In the genomic region with DNA sequence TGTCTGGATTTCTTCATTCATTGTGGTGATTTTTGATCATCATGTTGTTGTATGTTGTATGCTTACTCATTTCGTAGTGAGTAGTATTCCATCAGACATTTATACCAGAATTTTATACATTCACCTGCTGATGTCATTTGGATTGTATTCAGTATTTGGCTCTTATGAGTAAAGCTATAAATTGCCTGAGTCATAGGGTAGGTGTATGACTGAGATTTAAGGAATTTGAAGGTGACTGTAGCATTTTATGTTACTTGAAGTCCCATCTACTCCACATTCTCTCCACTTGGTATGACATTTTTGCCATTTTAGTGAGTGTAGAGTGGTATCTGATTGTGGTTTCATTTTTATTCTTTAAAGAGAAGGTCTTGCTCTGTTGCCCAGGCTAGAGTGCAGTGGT, we compare ENCODE assay signal across 14 cellular contexts.
DNase-seq lines count a peak whose midpoint lies in the region; ATAC-seq, FAIRE-seq and TF ChIP-seq lines count a peak whose summit lies in the region.
"Had no signal": no experiment of that assay in that cellular context is flagged by ENCODE, and none has a peak within 500 bp of the region (broad histone marks: within the 10 kb centered on the region; RNA-seq: fewer than 3 reads in every experiment).

No MANE protein-coding gene starts in this region.

- in situ Hi-C loops in GM23248 (cut with MboI) = no loop called here

- H3K9ac ChIP-seq in GM23248 = no peak overlapping the region
- H3K9ac ChIP-seq: BLaER1 had no signal

- H3K27ac ChIP-seq in GM23248 = no peak overlapping the region
- no peak overlapping the region for H3K27ac ChIP-seq in gastroesophageal sphincter
- H3K27ac ChIP-seq: BLaER1 had no signal

- no peak overlapping the region for H3K4me2 ChIP-seq in GM23248 (ENCODE audit: unreplicated experiment)
- H3K4me2 ChIP-seq: BLaER1 had no signal

- H3K4me3 ChIP-seq in GM23248 (no peak overlapping the region), bronchial epithelial cell (ENCODE audit: low read depth, low read length) (no peak overlapping the region), gastroesophageal sphincter (no peak overlapping the region)
- H3K4me3 ChIP-seq: BLaER1 had no signal

- no peaks in the 10 kb centered on the region for H4K20me1 ChIP-seq in GM23248 (ENCODE audit: insufficient read depth)
- H4K20me1 ChIP-seq: BLaER1 had no signal

- H3K36me3 ChIP-seq in GM23248 (ENCODE audit: low read depth) (no peaks in the 10 kb centered on the region), bronchial epithelial cell (ENCODE audit: control insufficient read depth, insufficient read depth, low read length) (no peaks in the 10 kb centered on the region), gastroesophageal sphincter (no peaks in the 10 kb centered on the region)
- H3K36me3 ChIP-seq: BLaER1 had no signal

- peak; percentile 8 for DNase-seq in GM23248
- peak; percentile 93 for DNase-seq in RCC 7860 (ENCODE audit: low spot score)
- DNase-seq in bronchial epithelial cell (ENCODE audit: low read depth) = peak; percentile 68
- peak; percentile 74 for DNase-seq in renal cortical epithelial cell (ENCODE audit: low read depth)
- no peak for DNase-seq in NCI-H2029 treated with DMSO at 0.1 percent for 48 hours (lab: John Stamatoyannopoulos, UW)
- DNase-seq in retina = no peak
- DNase-seq: H9, NCI-H1048, NCI-H1694, NCI-H446 treated with DMSO at 0.1 percent for 48 hours, NCI-H748 treated with DMSO at 0.1 percent for 48 hours had no signal

- no peaks in the 10 kb centered on the region for H3K79me2 ChIP-seq in GM23248 (ENCODE audit: insufficient read depth)

- ATAC-seq in gastroesophageal sphincter = no peak
- no peak for ATAC-seq in GM18909 (IDR thresholded peaks at IDR 0.05; ENCODE audit: poor library complexity, unreplicated experiment)

- H3K9me3 ChIP-seq in GM23248 (ENCODE audit: low read depth) (no peaks in the 10 kb centered on the region), gastroesophageal sphincter (peaks cover 0 to 23% (median 0%) of the 10 kb centered on the region in 3 donors)
- H3K9me3 ChIP-seq: BLaER1 had no signal

- H3F3A ChIP-seq in GM23248 (ENCODE audit: insufficient read depth) = no peaks in the 10 kb centered on the region

- TF ChIP-seq CTCF in bronchial epithelial cell (IDR thresholded peaks at IDR 0.05; ENCODE audit: insufficient read depth, low read length, severe bottlenecking) (no peak), gastroesophageal sphincter (IDR thresholded peaks at IDR 0.05) (no peak)

- TF ChIP-seq EP300 in gastroesophageal sphincter (IDR thresholded peaks at IDR 0.05) = no peak

- H3K27me3 ChIP-seq in GM23248 (replicated peaks; ENCODE audit: insufficient read depth) (peaks cover 3% of the 10 kb centered on the region; the same call in 1 of the 2 replicates), bronchial epithelial cell (ENCODE audit: control insufficient read depth, insufficient read depth, low read length) (no peaks in the 10 kb centered on the region), gastroesophageal sphincter (peaks cover 11% of the 10 kb centered on the region)
- H3K27me3 ChIP-seq: BLaER1 had no signal

- no peak overlapping the region for H2AFZ ChIP-seq in GM23248

- peak; percentile 87 for FAIRE-seq in RCC 7860 (lab: Jason Lieb, UNC)
- FAIRE-seq in bronchial epithelial cell (lab: Jason Lieb, UNC) = no peak

- 46 to 57% methylated on average over 1 of the region's 1 CpG for WGBS in GM23248 (ENCODE audit: low coverage in 1 of 2, low lambda C conversion rate in 2 of 2, missing lambda C conversion rate in 2 of 2), 2 experiments
- WGBS in gastroesophageal sphincter (ENCODE audit: low coverage in 1 of 2), 2 donors = 73 to 88% methylated on average over 1 of the region's 1 CpG

- H3K9me2 ChIP-seq in GM23248 (ENCODE audit: insufficient read depth) = no peaks in the 10 kb centered on the region

- no peak for TF ChIP-seq POLR2A in gastroesophageal sphincter (IDR thresholded peaks at IDR 0.05)

- H3K4me1 ChIP-seq in GM23248 (ENCODE audit: insufficient read depth) (no peaks in the 10 kb centered on the region), gastroesophageal sphincter (no peaks in the 10 kb centered on the region)

Comparison
In these comparisons a context has a peak if more than half of its experiments do, and no peak if none do; other contexts are left out.
1. DNase-seq: peak in GM23248 (single experiment), RCC 7860 (single experiment), bronchial epithelial cell (single experiment) and renal cortical epithelial cell (single experiment); none in NCI-H2029 treated with DMSO at 0.1 percent for 48 hours (single experiment) and retina (single experiment).